Comparison of ENCODE assay signal across 38 cellular contexts in genomic region chrX:6557690-6558089, GRCh38. TPM values are rescaled to one million over a fixed set of nuclear protein-coding genes. Genes with fewer than 3 reads are reported as not detected.
"Had no signal": no experiment of that assay in that cellular context is flagged by ENCODE, and none has a peak within 500 bp of the region (broad histone marks: within the 10 kb centered on the region; RNA-seq: fewer than 3 reads in every experiment).

No MANE protein-coding gene starts in this region.

- H3K27me3 ChIP-seq: adrenal gland, body of pancreas, brain microvascular endothelial cell, breast epithelium had no signal

- H3K4me1 Mint-ChIP-seq: activated B cell treated with CpG ODN at 0.5 μM for 24 hours; activated CD4-positive, alpha-beta T cell treated with anti-CD3 and anti-CD28 coated beads, Interleukin-2, amount 10 ng/mL, durations not matched to agents 24 days and 14 days; activated naive CD8-positive, alpha-beta T cell treated with anti-CD3 and anti-CD28 coated beads for 36 hours; activated T-helper 17 cell treated with anti-CD3 and anti-CD28 coated beads, Interleukin-2, amount 50 U/mL, for 72 hours; T-cell; T-helper 17 cell had no signal

- H3K9me3 ChIP-seq: adrenal gland, body of pancreas had no signal

- H3K27ac ChIP-seq: adrenal gland, body of pancreas, brain microvascular endothelial cell, breast epithelium, VCaP had no signal

- H3K9me3 Mint-ChIP-seq: activated naive CD4-positive, alpha-beta T cell treated with anti-CD3 and anti-CD28 coated beads for 36 hours had no signal

- DNase-seq: activated B cell treated with CpG ODN at 0.5 μM for 24 hours; activated CD4-positive, alpha-beta memory T cell treated with anti-CD3 and anti-CD28 coated beads for 36 hours; activated CD4-positive, alpha-beta T cell treated with anti-CD3 and anti-CD28 coated beads for 4 hours; activated CD4-positive, alpha-beta T cell treated with anti-CD3 and anti-CD28 coated beads, Interleukin-2, amount 10 ng/mL, durations not matched to agents 24 days and 14 days; activated CD4-positive, alpha-beta T cell treated with anti-CD3 and anti-CD28 coated beads, Interleukin-2, amount 50 U/mL, for 1 hour; activated CD4-positive, alpha-beta T cell treated with anti-CD3 and anti-CD28 coated beads, Interleukin-2, amount 50 U/mL, for 4 hours; activated CD4-positive, CD25-positive, alpha-beta regulatory T cell treated with anti-CD3 and anti-CD28 coated beads, Interleukin-2, amount 50 U/mL, for 72 hours; activated CD8-positive, alpha-beta memory T cell treated with anti-CD3 and anti-CD28 coated beads, Interleukin-2, amount 50 U/mL, for 4 hours; activated CD8-positive, alpha-beta T cell treated with anti-CD3 and anti-CD28 coated beads for 36 hours; activated effector memory CD4-positive, alpha-beta T cell treated with anti-CD3 and anti-CD28 coated beads, Interleukin-2, amount 50 U/mL, for 16 hours; activated gamma-delta T cell treated with Interleukin-2 at 50 U/mL for 16 hours; activated naive CD4-positive, alpha-beta T cell; activated naive CD4-positive, alpha-beta T cell treated with anti-CD3 and anti-CD28 coated beads for 36 hours; activated naive CD4-positive, alpha-beta T cell treated with anti-CD3 and anti-CD28 coated beads, Interleukin-2, amount 50 U/mL, for 16 hours; activated naive CD8-positive, alpha-beta T cell treated with anti-CD3 and anti-CD28 coated beads for 36 hours; activated T-cell treated with anti-CD3 and anti-CD28 coated beads for 4 hours; activated T-cell treated with anti-CD3 and anti-CD28 coated beads, Interleukin-2, amount 50 U/mL, for 1 hour; activated T-cell treated with anti-CD3 and anti-CD28 coated beads, Interleukin-2, amount 50 U/mL, for 4 hours; activated T-cell treated with anti-CD3 and anti-CD28 coated beads, Interleukin-2, amount 50 U/mL, for 72 hours; adrenal gland; amniotic stem cell; aorta; body of pancreas; brain microvascular endothelial cell; central memory CD4-positive, alpha-beta T cell; T-cell; T-helper 17 cell had no signal

- H3K4me1 ChIP-seq: adrenal gland, body of pancreas, breast epithelium had no signal

- FAIRE-seq: TTC549 had no signal

- H3K4me3 Mint-ChIP-seq: activated B cell treated with CpG ODN at 0.5 μM for 24 hours; activated CD4-positive, alpha-beta memory T cell treated with anti-CD3 and anti-CD28 coated beads for 36 hours; activated CD4-positive, alpha-beta T cell treated with anti-CD3 and anti-CD28 coated beads, Interleukin-2, amount 10 ng/mL, durations not matched to agents 24 days and 14 days; activated CD8-positive, alpha-beta T cell treated with anti-CD3 and anti-CD28 coated beads for 36 hours; activated naive CD4-positive, alpha-beta T cell treated with anti-CD3 and anti-CD28 coated beads for 36 hours; activated naive CD8-positive, alpha-beta T cell treated with anti-CD3 and anti-CD28 coated beads for 36 hours; activated T-cell treated with anti-CD3 and anti-CD28 coated beads, Interleukin-2, amount 50 U/mL, for 4 hours; activated T-cell treated with anti-CD3 and anti-CD28 coated beads, Interleukin-2, amount 50 U/mL, for 72 hours; activated T-helper 1 cell treated with anti-CD3 and anti-CD28 coated beads, Interleukin-12 subunit alpha, Interleukin-12 subunit beta, Interleukin-2, Interleukin-4 antibody, amounts not matched to agents 30 ng/mL and 10 ng/mL and 1 ng/mL, durations not matched to agents 14 hours and 24 hours and 36 hours; activated T-helper 17 cell treated with anti-CD3 and anti-CD28 coated beads, Interleukin-2, amount 50 U/mL, for 72 hours; T-cell; T-helper 17 cell had no signal

- H3K4me3 ChIP-seq: adrenal gland, body of pancreas, breast epithelium had no signal

- ATAC-seq: activated CD8-positive, alpha-beta T cell treated with anti-CD3 and anti-CD28 coated beads for 36 hours; activated naive CD4-positive, alpha-beta T cell treated with anti-CD3 and anti-CD28 coated beads, Interleukin-2, amount 50 U/mL, for 72 hours; activated T-cell treated with anti-CD3 and anti-CD28 coated beads, Interleukin-2, amount 50 U/mL, for 4 hours; activated T-cell treated with anti-CD3 and anti-CD28 coated beads, Interleukin-2, amount 50 U/mL, for 72 hours; activated T-helper 17 cell treated with anti-CD3 and anti-CD28 coated beads, Interleukin-2, amount 50 U/mL, for 72 hours; body of pancreas; T-cell; T-helper 17 cell had no signal

- H3K27ac Mint-ChIP-seq: activated B cell treated with CpG ODN at 0.5 μM for 24 hours; activated CD4-positive, alpha-beta memory T cell treated with anti-CD3 and anti-CD28 coated beads for 36 hours; activated CD4-positive, alpha-beta T cell treated with anti-CD3 and anti-CD28 coated beads, Interleukin-2, amount 10 ng/mL, durations not matched to agents 24 days and 14 days; activated CD8-positive, alpha-beta T cell treated with anti-CD3 and anti-CD28 coated beads for 36 hours; activated naive CD4-positive, alpha-beta T cell treated with anti-CD3 and anti-CD28 coated beads for 36 hours; activated naive CD4-positive, alpha-beta T cell treated with anti-CD3 and anti-CD28 coated beads, Interleukin-2, amount 50 U/mL, for 72 hours; activated naive CD8-positive, alpha-beta T cell treated with anti-CD3 and anti-CD28 coated beads for 36 hours; activated T-cell treated with anti-CD3 and anti-CD28 coated beads, Interleukin-2, amount 50 U/mL, for 72 hours; activated T-helper 1 cell treated with anti-CD3 and anti-CD28 coated beads, Interleukin-12 subunit alpha, Interleukin-12 subunit beta, Interleukin-2, Interleukin-4 antibody, amounts not matched to agents 30 ng/mL and 10 ng/mL and 1 ng/mL, durations not matched to agents 14 hours and 24 hours and 36 hours; activated T-helper 17 cell treated with anti-CD3 and anti-CD28 coated beads, Interleukin-2, amount 50 U/mL, for 72 hours; T-cell; T-helper 17 cell had no signal

- H3K36me3 Mint-ChIP-seq: activated CD4-positive, alpha-beta memory T cell treated with anti-CD3 and anti-CD28 coated beads for 36 hours; activated naive CD8-positive, alpha-beta T cell treated with anti-CD3 and anti-CD28 coated beads for 36 hours; T-cell had no signal

- H3K36me3 ChIP-seq: adrenal gland, brain microvascular endothelial cell, breast epithelium had no signal

- H3K27me3 Mint-ChIP-seq: activated CD4-positive, alpha-beta memory T cell treated with anti-CD3 and anti-CD28 coated beads for 36 hours; activated CD4-positive, alpha-beta T cell treated with anti-CD3 and anti-CD28 coated beads, Interleukin-2, amount 10 ng/mL, durations not matched to agents 24 days and 14 days; activated CD8-positive, alpha-beta T cell treated with anti-CD3 and anti-CD28 coated beads for 36 hours; activated T-helper 17 cell treated with anti-CD3 and anti-CD28 coated beads, Interleukin-2, amount 50 U/mL, for 72 hours; T-cell; T-helper 17 cell had no signal

RNA-seq across cellular contexts. Expression of gene VCX3A, which starts 22.8 kb away (rescaled TPM):
- total RNA-seq: activated B cell treated with CpG ODN at 0.5 μM for 24 hours; activated CD4-positive, alpha-beta memory T cell treated with anti-CD3 and anti-CD28 coated beads for 36 hours; activated CD4-positive, alpha-beta T cell treated with anti-CD3 and anti-CD28 coated beads, Interleukin-2, amount 10 ng/mL, durations not matched to agents 24 days and 14 days; activated CD8-positive, alpha-beta memory T cell treated with anti-CD3 and anti-CD28 coated beads for 36 hours; activated CD8-positive, alpha-beta T cell treated with anti-CD3 and anti-CD28 coated beads for 36 hours; activated naive CD4-positive, alpha-beta T cell treated with anti-CD3 and anti-CD28 coated beads for 36 hours; activated naive CD4-positive, alpha-beta T cell treated with anti-CD3 and anti-CD28 coated beads, Interleukin-2, amount 50 U/mL, for 72 hours; activated naive CD8-positive, alpha-beta T cell treated with anti-CD3 and anti-CD28 coated beads for 36 hours; activated T-cell treated with anti-CD3 and anti-CD28 coated beads, Interleukin-2, amount 50 U/mL, for 4 hours; activated T-cell treated with anti-CD3 and anti-CD28 coated beads, Interleukin-2, amount 50 U/mL, for 72 hours; activated T-helper 1 cell treated with anti-CD3 and anti-CD28 coated beads, Interleukin-12 subunit alpha, Interleukin-12 subunit beta, Interleukin-2, Interleukin-4 antibody, amounts not matched to agents 30 ng/mL and 10 ng/mL and 1 ng/mL, durations not matched to agents 14 hours and 24 hours and 36 hours; activated T-helper 17 cell treated with anti-CD3 and anti-CD28 coated beads, Interleukin-2, amount 50 U/mL, for 72 hours; adrenal gland; aorta; astrocyte; body of pancreas; breast epithelium; cardiac septum; T-cell; T-helper 1 cell treated with Interleukin-12 subunit alpha and Interleukin-12 subunit beta and Interleukin-4 antibody, amounts not matched to agents 30 ng/mL and 1 ng/mL, for 36 hours; T-helper 17 cell; T-helper 2 cell treated with Interferon-gamma antibody and Interleukin-4, amounts not matched to agents 100 ng/mL and 5 ng/mL, for 36 hours had no signal
- polyA plus RNA-seq: aorta had no signal
